7 cellular contexts compared by ENCODE assay signal in genomic region chr16:85614338-85615013, GRCh38. TPM values are rescaled to one million over a fixed set of nuclear protein-coding genes. Genes with fewer than 3 reads are reported as not detected.
A peak's percentile ranks its signal among the peaks of the same experiment; 100 is the strongest.
DNase-seq lines count a peak whose midpoint lies in the region; ATAC-seq and TF ChIP-seq lines count a peak whose summit lies in the region.

No MANE protein-coding gene starts in this region.

- TF ChIP-seq EP300 in gastroesophageal sphincter (IDR thresholded peaks at IDR 0.05), result no peak

- H2AFZ ChIP-seq in GM23248, result no peak overlapping the region

- DNase-seq in GM23248, result no peak
- DNase-seq in RWPE1 (ENCODE audit: low spot score), result peak; percentile 21
- no peak for DNase-seq in NCI-H2196 (lab: John Stamatoyannopoulos, UW; ENCODE audit: unreplicated experiment)
- DNase-seq in H4 (ENCODE audit: low spot score), result no peak

- peak overlapping the region; percentile 76 for H3K4me3 ChIP-seq in GM23248
- H3K4me3 ChIP-seq in gastroesophageal sphincter, result peak overlapping the region; percentile 54 to 78
- H3K4me3 ChIP-seq in skin epidermis, result peak overlapping the region; percentile 22 to 71 (median 59)

- H3K79me2 ChIP-seq in GM23248 (ENCODE audit: insufficient read depth), result peaks cover 59% of the 10 kb centered on the region

- WGBS in GM23248 (ENCODE audit: low coverage in 1 of 2, low lambda C conversion rate in 2 of 2, missing lambda C conversion rate in 2 of 2), 2 experiments, result 83 to 92% methylated on average over 22 to 41 of the region's 41 CpGs
- 87% methylated on average over 3 to 10 of the region's 41 CpGs for WGBS in gastroesophageal sphincter (ENCODE audit: low coverage in 1 of 2), 2 donors

- no peaks in the 10 kb centered on the region for H3K9me2 ChIP-seq in GM23248 (ENCODE audit: insufficient read depth)

- H3K27me3 ChIP-seq in GM23248 (replicated peaks; ENCODE audit: insufficient read depth) (no peaks in the 10 kb centered on the region), gastroesophageal sphincter (no peaks in the 10 kb centered on the region)

- no peak for TF ChIP-seq CTCF in RWPE1 (conservative IDR thresholded peaks at IDR 0.05; ENCODE audit: low read depth)
- TF ChIP-seq CTCF in gastroesophageal sphincter (IDR thresholded peaks at IDR 0.05), result no peak

- ATAC-seq in gastroesophageal sphincter (no peak), HG03460 (IDR thresholded peaks at IDR 0.05; ENCODE audit: unreplicated experiment) (no peak)

- H3K9me3 ChIP-seq in GM23248 (ENCODE audit: low read depth) (no peaks in the 10 kb centered on the region), gastroesophageal sphincter (no peaks in the 10 kb centered on the region)

- no peaks in the 10 kb centered on the region for H3K36me3 ChIP-seq in GM23248 (ENCODE audit: low read depth)
- H3K36me3 ChIP-seq in gastroesophageal sphincter, result no peaks in the 10 kb centered on the region

- no peaks in the 10 kb centered on the region for H3F3A ChIP-seq in GM23248 (ENCODE audit: insufficient read depth)

- CTCF ChIA-PET in RWPE1 (lab: Yijun Ruan, JAX), result interaction anchor here (0.6 to 3.6 kb wide), 3 partner anchors 10 to 451 kb away, joined by 3 to 17 read pairs (median 5); no protein-coding TSS in a partner anchor

- H3K4me1 ChIP-seq in GM23248 (ENCODE audit: insufficient read depth), result peaks cover 22% of the 10 kb centered on the region
- H3K4me1 ChIP-seq in gastroesophageal sphincter, result peaks cover 0 to 76% (median 32%) of the 10 kb centered on the region in 3 donors

- peaks cover 12% of the 10 kb centered on the region; the same call in 1 of the 2 replicates for H4K20me1 ChIP-seq in GM23248 (ENCODE audit: insufficient read depth)

- no peak for TF ChIP-seq POLR2A in gastroesophageal sphincter (IDR thresholded peaks at IDR 0.05)

- in situ Hi-C loops in GM23248 (cut with MboI), result no loop called here

- H3K27ac ChIP-seq in GM23248 (no peak overlapping the region), RWPE1 (peak overlapping the region; percentile 98), gastroesophageal sphincter (peak overlapping the region in 3 of 4 donors; percentile 88 to 92 (median 92)), skin epidermis (peak overlapping the region in 20 of 21 experiments; percentile 12 to 93 (median 80))

- H3K9ac ChIP-seq in GM23248, result peak overlapping the region; percentile 28; the same call in 1 of the 2 replicates

- no peak overlapping the region for H3K4me2 ChIP-seq in GM23248 (ENCODE audit: unreplicated experiment)

- POLR2A ChIA-PET in RWPE1 (lab: Yijun Ruan, JAX; ENCODE audit: low non-redundant PET), result interaction anchor here (0.8 kb wide), 1 partner anchor 20 kb away, joined by 3 read pairs; no protein-coding TSS in a partner anchor

RNA-seq across cellular contexts. Expression of gene GSE1, which starts 1.4 kb away (rescaled TPM):
- total RNA-seq in GM23248 (2014; rRNA removed; shearing (Covaris generic)), result 35.1 and 46.3 TPM in 2 replicates
- polyA plus RNA-seq in GM23248 (2016; fragmentation: Nextera tagmentation; extraction: Ambion mirVana), result 10.6 and 11.6 TPM in 2 replicates
- total RNA-seq in gastroesophageal sphincter, result 10 to 100 TPM; 23.4 to 65.5 (median 52.5) TPM
- 8.0 and 11.9 TPM in 2 replicates for total RNA-seq in H4 (2014; rRNA removed; shearing (Covaris generic))
